Comparison of ENCODE assay signal across 8 cellular contexts in the genomic region with DNA sequence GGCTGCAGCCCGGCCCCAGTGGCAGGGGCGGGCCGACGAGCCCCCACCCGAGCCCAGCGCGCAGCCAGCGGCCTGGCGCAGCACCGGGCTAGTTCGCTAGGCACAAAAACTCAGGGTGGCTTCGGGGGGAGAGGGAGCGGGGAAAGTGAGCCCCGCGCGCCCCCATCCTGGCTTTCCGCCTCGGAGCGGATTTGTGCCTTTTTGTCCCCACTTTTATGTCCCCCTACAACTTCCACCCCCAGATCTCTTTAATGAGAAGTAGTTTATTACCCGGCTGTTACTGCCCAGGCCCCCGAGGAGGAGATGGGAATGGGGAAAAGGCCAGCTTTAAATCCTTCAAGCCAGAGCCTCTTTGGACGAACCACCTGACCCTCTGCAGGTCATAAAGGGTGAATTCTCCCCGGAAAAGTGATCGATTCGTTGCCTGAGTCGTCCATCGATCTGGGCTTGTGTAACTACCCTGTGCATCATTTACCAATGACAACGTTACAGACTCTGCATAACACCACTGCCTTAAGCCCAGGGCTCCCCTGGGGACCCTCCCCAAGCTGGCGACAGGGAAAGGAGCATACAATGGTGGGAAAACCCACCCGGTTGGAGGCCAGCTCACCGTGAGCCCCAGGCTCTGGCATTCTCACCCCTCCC. TPM values are rescaled to one million over a fixed set of nuclear protein-coding genes. Genes with fewer than 3 reads are reported as not detected.
DNase-seq lines count a peak whose midpoint lies in the region; ATAC-seq, FAIRE-seq and TF ChIP-seq lines count a peak whose summit lies in the region.

No MANE protein-coding gene starts in this region.

- no peak for TF ChIP-seq CTCF in HL-60 (IDR thresholded peaks at IDR 0.05; ENCODE audit: insufficient read depth, low read length)
- no peak for TF ChIP-seq CTCF in keratinocyte (optimal IDR thresholded peaks at IDR 0.05 in 1 of 3, IDR thresholded peaks at IDR 0.05 in 1 of 3, conservative IDR thresholded peaks at IDR 0.05 in 1 of 3; ENCODE audit: extremely low read depth in 1 of 3, insufficient read depth in 2 of 3, low read length in 3 of 3)

- H3K9me3 ChIP-seq in keratinocyte (ENCODE audit: control insufficient read depth, low read depth, low read length), result no peaks in the 10 kb centered on the region

- H3K9me3 Mint-ChIP-seq in activated naive CD8-positive, alpha-beta T cell treated with anti-CD3 and anti-CD28 coated beads, Interleukin-2, amount 50 U/mL, for 24 hours, result no peaks in the 10 kb centered on the region

- H3K79me2 ChIP-seq in keratinocyte (ENCODE audit: control insufficient read depth, insufficient read depth, low read length), result peaks cover 42% of the 10 kb centered on the region

- peak; percentile 20 for FAIRE-seq in keratinocyte (lab: Jason Lieb, UNC)

- no peaks in the 10 kb centered on the region for H4K20me1 ChIP-seq in keratinocyte (ENCODE audit: control insufficient read depth, extremely low read depth, insufficient read depth, low read length)

- peaks cover 11% of the 10 kb centered on the region for H3K4me1 Mint-ChIP-seq in activated naive CD8-positive, alpha-beta T cell treated with anti-CD3 and anti-CD28 coated beads, Interleukin-2, amount 50 U/mL, for 24 hours

- no peak overlapping the region for H2AFZ ChIP-seq in keratinocyte (ENCODE audit: control insufficient read depth, low read length)

- H3K4me3 ChIP-seq in HL-60 (replicated peaks; ENCODE audit: insufficient read depth, low read length) (peak overlapping the region; percentile 44; the same call in 1 of the 2 replicates), keratinocyte (ENCODE audit: control insufficient read depth in 2 of 3, extremely low read depth in 1 of 3, insufficient read depth in 2 of 3, low read depth in 1 of 3, low read length in 3 of 3) (peak overlapping the region; percentile 55 to 82 (median 56)), skin epidermis (peak overlapping the region; percentile 52 to 69 (median 60))

- no peak for ATAC-seq in activated naive CD8-positive, alpha-beta T cell treated with anti-CD3 and anti-CD28 coated beads, Interleukin-2, amount 50 U/mL, for 24 hours
- ATAC-seq in GM21447 (IDR thresholded peaks at IDR 0.05; ENCODE audit: unreplicated experiment), result no peak
- no peak for ATAC-seq in GM19452 (IDR thresholded peaks at IDR 0.05; ENCODE audit: unreplicated experiment)
- ATAC-seq in HG02870 (IDR thresholded peaks at IDR 0.05; ENCODE audit: unreplicated experiment), result no peak
- no peak for ATAC-seq in HG02642 (IDR thresholded peaks at IDR 0.05; ENCODE audit: poor library complexity, unreplicated experiment)

- H3K4me3 Mint-ChIP-seq in activated naive CD8-positive, alpha-beta T cell treated with anti-CD3 and anti-CD28 coated beads, Interleukin-2, amount 50 U/mL, for 24 hours, result peak overlapping the region; percentile 45

- no peak overlapping the region for H3K27ac Mint-ChIP-seq in activated naive CD8-positive, alpha-beta T cell treated with anti-CD3 and anti-CD28 coated beads, Interleukin-2, amount 50 U/mL, for 24 hours

- H3K27ac ChIP-seq in HL-60 (replicated peaks) (no peak overlapping the region), keratinocyte (ENCODE audit: control insufficient read depth, insufficient read depth, low read length) (no peak overlapping the region), skin epidermis (peak overlapping the region in 20 of 21 experiments; percentile 36 to 90 (median 80))

- H3K27me3 ChIP-seq in HL-60 (ENCODE audit: insufficient read depth, poor library complexity, severe bottlenecking), result no peaks in the 10 kb centered on the region
- H3K27me3 ChIP-seq in keratinocyte (ENCODE audit: control insufficient read depth, extremely low read depth, insufficient read depth, low read length), result no peaks in the 10 kb centered on the region

- H3K36me3 Mint-ChIP-seq in activated naive CD8-positive, alpha-beta T cell treated with anti-CD3 and anti-CD28 coated beads, Interleukin-2, amount 50 U/mL, for 24 hours (ENCODE audit: low read depth), result no peaks in the 10 kb centered on the region

- dilution Hi-C loops in keratinocyte (cut with MboI; ENCODE audit: extremely low pct_ligation_motif_present, low sequenced_read_pairs), result no loop called here

- peaks cover 39% of the 10 kb centered on the region for H3K27me3 Mint-ChIP-seq in activated naive CD8-positive, alpha-beta T cell treated with anti-CD3 and anti-CD28 coated beads, Interleukin-2, amount 50 U/mL, for 24 hours

- peak overlapping the region; percentile 59 for H3K9ac ChIP-seq in keratinocyte (ENCODE audit: control insufficient read depth, extremely low read depth, insufficient read depth, low read length)

- H3K4me2 ChIP-seq in keratinocyte (ENCODE audit: control insufficient read depth, extremely low read depth, insufficient read depth, low read depth, low read length), result peak overlapping the region; percentile 77

- peaks cover 47% of the 10 kb centered on the region for H3K4me1 ChIP-seq in keratinocyte (ENCODE audit: control insufficient read depth, extremely low read depth, insufficient read depth, low read length)

- H3K9me1 ChIP-seq in keratinocyte (ENCODE audit: control insufficient read depth, extremely low read depth, insufficient read depth, low read length), result peaks cover under 1% of the 10 kb centered on the region

- peaks cover 11 to 18% of the 10 kb centered on the region in 2 experiments for H3K36me3 ChIP-seq in keratinocyte (ENCODE audit: control insufficient read depth in 2 of 2, extremely low read depth in 1 of 2, insufficient read depth in 2 of 2, low read length in 2 of 2)

- DNase-seq in HL-60 (ENCODE audit: low read depth in 1 of 2, low spot score in 1 of 2) (no peak), keratinocyte (ENCODE audit: low read depth, low spot score) (no peak)
- DNase-seq in activated naive CD8-positive, alpha-beta T cell treated with anti-CD3 and anti-CD28 coated beads, Interleukin-2, amount 50 U/mL, for 24 hours, result no peak

RNA-seq across cellular contexts. Expression of gene SH3PXD2A, which starts 0.6 kb away (rescaled TPM):
- polyA plus RNA-seq in keratinocyte, result 31.0 to 56.6 TPM (median 33.9 TPM) in 3 replicates
- polyA plus RNA-seq in keratinocyte (2011; ENCODE audit: low read depth), result 22.4 TPM
- 32.2 and 35.6 TPM in 2 replicates for polyA plus RNA-seq in keratinocyte (2011; cell fraction: cytosol; rRNA removed)
- polyA plus RNA-seq in keratinocyte (2011; cell fraction: nucleus; rRNA removed), result 116 and 136 TPM in 2 replicates
- 46.1 and 73.7 TPM in 2 replicates for polyA plus RNA-seq in keratinocyte (2012; ENCODE audit: low replicate concordance)
- polyA minus RNA-seq in keratinocyte, result 46.4 to 127 TPM (median 59.1 TPM) in 3 replicates
- 63.7 TPM for polyA minus RNA-seq in keratinocyte (2011; cell fraction: cytosol; rRNA and poly(A)+ RNA removed)
- 88.9 and 140 TPM in 2 replicates for polyA minus RNA-seq in keratinocyte (2011; cell fraction: nucleus; rRNA and poly(A)+ RNA removed)

Comparison
In these comparisons a context has a peak if more than half of its experiments do, and no peak if none do; other contexts are left out.
1. H3K27ac ChIP-seq: peak in skin epidermis (20 of 21); none in HL-60 (single experiment) and keratinocyte (single experiment).
2. Peak in every context shown above with its lines, with median percentiles within 50 percentile points of each other: H3K4me3 ChIP-seq.